10 cellular contexts compared by ENCODE assay signal in the genomic region with DNA sequence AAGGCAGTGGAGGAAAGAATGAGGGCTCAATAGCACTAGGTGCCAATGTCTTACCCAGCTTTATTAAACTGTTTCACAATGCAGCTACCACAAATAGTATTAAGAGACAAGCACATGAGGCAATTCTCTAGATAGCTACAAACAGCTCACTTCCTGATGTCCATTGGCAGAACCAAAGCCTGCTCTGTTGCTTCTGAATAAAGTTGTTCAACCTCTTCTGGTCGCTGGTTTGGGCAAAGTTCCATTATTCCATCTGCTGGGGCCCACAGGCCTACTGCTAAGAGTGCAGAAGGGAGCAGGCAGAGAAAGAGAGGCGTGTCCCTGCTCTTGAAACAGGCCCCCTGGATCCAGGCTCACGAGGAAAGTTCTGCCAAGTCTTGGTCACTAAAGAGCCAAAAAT.
DNase-seq lines count a peak whose midpoint lies in the region; ATAC-seq and TF ChIP-seq lines count a peak whose summit lies in the region.
"Had no signal": no experiment of that assay in that cellular context is flagged by ENCODE, and none has a peak within 500 bp of the region (broad histone marks: within the 10 kb centered on the region; RNA-seq: fewer than 3 reads in every experiment).

No MANE protein-coding gene starts in this region.

- intact Hi-C loops in IMR-90 (cut with micrococcal nuclease) (no loop called here), right lobe of liver (cut with DNase I) (no loop called here)

- no peak overlapping the region for H3K4me3 ChIP-seq in IMR-90 (ENCODE audit: insufficient read depth, low read depth, low read length)
- no peak overlapping the region for H3K4me3 ChIP-seq in right lobe of liver
- no peak overlapping the region for H3K4me3 ChIP-seq in thoracic aorta

- H3K79me1 ChIP-seq in IMR-90 (ENCODE audit: low read depth in 1 of 2, low read length in 2 of 2) = no peaks in the 10 kb centered on the region; a peak in 1 of 4 replicates

- peak overlapping the region; percentile 62 for H3K4ac ChIP-seq in IMR-90 (ENCODE audit: low read depth, low read length)

- no peak overlapping the region for H4K5ac ChIP-seq in IMR-90 (ENCODE audit: low read depth, low read length)

- no peak overlapping the region; the same call in 1 of the 2 replicates for H3K23ac ChIP-seq in IMR-90 (ENCODE audit: low read depth, low read length)

- no peak for TF ChIP-seq RAD21 in IMR-90 (IDR thresholded peaks at IDR 0.05; ENCODE audit: low read length)

- H3K4me1 ChIP-seq in IMR-90 (ENCODE audit: control insufficient read depth, insufficient read depth, low read length) = peaks cover 12% of the 10 kb centered on the region
- no peaks in the 10 kb centered on the region for H3K4me1 ChIP-seq in right lobe of liver
- H3K4me1 ChIP-seq in thoracic aorta (ENCODE audit: control insufficient read depth in 1 of 2, low read depth in 2 of 2) = peaks cover 5 to 15% of the 10 kb centered on the region in 2 donors

- H3K18ac ChIP-seq in IMR-90 (ENCODE audit: low read depth, low read length) = 0 out of 2 replicates have a peak overlapping the region, but pooled peaks have one; percentile 4

- POLR2A ChIA-PET in IMR-90 (lab: Charles Lee; ENCODE audit: unreplicated experiment) = interaction anchor here (0.6 kb wide), 1 partner anchor 65 kb away, joined by 3 read pairs; no protein-coding TSS in a partner anchor

- peak overlapping the region; percentile 51; the same call in 1 of the 2 replicates for H4K91ac ChIP-seq in IMR-90 (ENCODE audit: insufficient read depth, low read depth, low read length)

- CTCF ChIA-PET in IMR-90 (lab: Yijun Ruan, JAX) = no interaction called here

- peak overlapping the region in 1 of 2 experiments; percentile 49; a peak in 1 of 4 replicates for H4K8ac ChIP-seq in IMR-90 (ENCODE audit: low read depth in 2 of 2, low read length in 2 of 2)

- H3K14ac ChIP-seq in IMR-90 (replicated peaks; ENCODE audit: low read depth, low read length) = peak overlapping the region; percentile 26; the same call in 1 of the 2 replicates

- DNase-seq in IMR-90 (peak; percentile 72), caudate nucleus (lab: John Stamatoyannopoulos, UW) (peak in 13 of 61 donors; percentile 3 to 39 (median 12)), right lobe of liver (no peak), thoracic aorta (ENCODE audit: low spot score) (no peak), NCI-H345 (lab: John Stamatoyannopoulos, UW) (no peak)
- no peak for DNase-seq in activated CD4-positive, alpha-beta T cell treated with anti-CD3 and anti-CD28 coated beads for 4 hours
- DNase-seq in stimulated activated CD4-positive, alpha-beta T cell treated with anti-CD3 and anti-CD28 coated beads, Interleukin-2, amount 100 ng/mL, for 48 hours = no peak
- DNase-seq: NCI-H1417, SK-N-SH had no signal

- peak overlapping the region; percentile 42 for H2BK5ac ChIP-seq in IMR-90 (ENCODE audit: low read depth, low read length, poor library complexity, severe bottlenecking)

- H3K27me3 ChIP-seq in IMR-90 (ENCODE audit: control insufficient read depth, insufficient read depth, low read length) (no peaks in the 10 kb centered on the region), right lobe of liver (no peaks in the 10 kb centered on the region), thoracic aorta (replicated peaks; ENCODE audit: insufficient read depth) (no peaks in the 10 kb centered on the region)

- H3K4me2 ChIP-seq in IMR-90 (ENCODE audit: low read depth, low read length) = no peak overlapping the region
- H3K4me2 ChIP-seq: SK-N-SH had no signal

- no TSS peak for BruUV-seq in IMR-90 (replicated peaks; lab: Mats Ljungman, UMichigan)

- peaks cover 6% of the 10 kb centered on the region; the same call in 1 of the 2 replicates for H3K9me1 ChIP-seq in IMR-90 (ENCODE audit: insufficient read depth, low read length)

- no peak for TF ChIP-seq CTCF in IMR-90 (conservative IDR thresholded peaks at IDR 0.05; ENCODE audit: low read depth, low read length)
- TF ChIP-seq CTCF in right lobe of liver (IDR thresholded peaks at IDR 0.05) = no peak
- no peak for TF ChIP-seq CTCF in thoracic aorta (IDR thresholded peaks at IDR 0.05)

- H3K9me3 ChIP-seq in IMR-90 (ENCODE audit: control insufficient read depth, insufficient read depth, low read length) (no peaks in the 10 kb centered on the region), right lobe of liver (no peaks in the 10 kb centered on the region), thoracic aorta (no peaks in the 10 kb centered on the region)
- H3K9me3 ChIP-seq: SK-N-SH had no signal

- peak overlapping the region; percentile 68 for H2BK120ac ChIP-seq in IMR-90 (ENCODE audit: low read depth, low read length)

- dilution Hi-C loops in IMR-90 (cut with HindIII; ENCODE audit: low sequenced_read_pairs, unreplicated experiment) = no loop called here

- H3K9ac ChIP-seq in IMR-90 (ENCODE audit: low read depth, low read length) = no peak overlapping the region
- H3K9ac ChIP-seq: SK-N-SH had no signal

- peak overlapping the region; percentile 49; the same call in 1 of the 2 replicates for H3K27ac ChIP-seq in IMR-90 (ENCODE audit: insufficient read depth, low read length)
- H3K27ac ChIP-seq in caudate nucleus (ENCODE audit: low read depth, low read length) = peak overlapping the region; percentile 45
- peak overlapping the region in 1 of 3 donors; percentile 9 for H3K27ac ChIP-seq in right lobe of liver
- peak overlapping the region; percentile 34 to 66 for H3K27ac ChIP-seq in thoracic aorta

- in situ Hi-C loops in IMR-90 (cut with MboI; ENCODE audit: low sequenced_read_pairs) = no loop called here

- H2AK5ac ChIP-seq in IMR-90 (ENCODE audit: low read depth, low read length) = peak overlapping the region; percentile 9; the same call in 1 of the 2 replicates

- no peaks in the 10 kb centered on the region for H4K20me1 ChIP-seq in IMR-90 (ENCODE audit: insufficient read depth, low read length)

- H3K56ac ChIP-seq in IMR-90 (ENCODE audit: extremely low read depth, insufficient read depth, low read length) = no peak overlapping the region

- peak overlapping the region; percentile 10; the same call in 1 of the 2 replicates for H2BK20ac ChIP-seq in IMR-90 (ENCODE audit: low read depth, low read length)

- H2BK15ac ChIP-seq in IMR-90 (ENCODE audit: low read depth, low read length) = 0 out of 3 replicates have a peak overlapping the region, but pooled peaks have one; percentile 2

- 100% methylated on average over 1 of the region's 3 CpGs; no CpG with 5 or more reads in 1 of the 2 experiments for WGBS in IMR-90 (ENCODE audit: extremely low coverage in 2 of 2, insufficient read length in 1 of 2), 2 experiments
- WGBS in right lobe of liver (ENCODE audit: insufficient coverage, low coverage, low lambda C conversion rate, missing lambda C conversion rate) = 56% methylated on average over 3 of the region's 3 CpGs

- H2AFZ ChIP-seq in IMR-90 (replicated peaks; ENCODE audit: low read length, poor library complexity) = peak overlapping the region; percentile 39

- H3K36me3 ChIP-seq in IMR-90 (ENCODE audit: control insufficient read depth, insufficient read depth, low read length) (no peaks in the 10 kb centered on the region), right lobe of liver (no peaks in the 10 kb centered on the region), thoracic aorta (no peaks in the 10 kb centered on the region)

- TF ChIP-seq POLR2A in IMR-90 (IDR thresholded peaks at IDR 0.05; ENCODE audit: low read depth, low read length) (no peak), right lobe of liver (IDR thresholded peaks at IDR 0.05) (no peak)

- ATAC-seq in IMR-90 (ENCODE audit: low read depth) (peak; percentile 47; the same call in 1 of the 2 replicates), right lobe of liver (peak; percentile 28 to 59 (median 38)), thoracic aorta (ENCODE audit: insufficient number of reproducible peaks, low FRiP score, low read depth) (peak; percentile 54), HG03432 (IDR thresholded peaks at IDR 0.05; ENCODE audit: unreplicated experiment) (no peak)

- H2AK9ac ChIP-seq in IMR-90 (replicated peaks; ENCODE audit: low read depth, low read length, poor library complexity) = no peak overlapping the region

TF ChIP-seq in IMR-90, 13 proteins besides CTCF, POLR2A, EP300 and RAD21:
- TF ChIP-seq, protein P1, sequence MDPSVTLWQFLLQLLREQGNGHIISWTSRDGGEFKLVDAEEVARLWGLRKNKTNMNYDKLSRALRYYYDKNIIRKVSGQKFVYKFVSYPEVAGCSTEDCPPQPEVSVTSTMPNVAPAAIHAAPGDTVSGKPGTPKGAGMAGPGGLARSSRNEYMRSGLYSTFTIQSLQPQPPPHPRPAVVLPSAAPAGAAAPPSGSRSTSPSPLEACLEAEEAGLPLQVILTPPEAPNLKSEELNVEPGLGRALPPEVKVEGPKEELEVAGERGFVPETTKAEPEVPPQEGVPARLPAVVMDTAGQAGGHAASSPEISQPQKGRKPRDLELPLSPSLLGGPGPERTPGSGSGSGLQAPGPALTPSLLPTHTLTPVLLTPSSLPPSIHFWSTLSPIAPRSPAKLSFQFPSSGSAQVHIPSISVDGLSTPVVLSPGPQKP (IDR thresholded peaks at IDR 0.05; ENCODE audit: borderline replicate concordance, low read depth, low read length) = no peak
- no peak for TF ChIP-seq MAFK (IDR thresholded peaks at IDR 0.05; ENCODE audit: low read depth, low read length)
- TF ChIP-seq, protein P2, sequence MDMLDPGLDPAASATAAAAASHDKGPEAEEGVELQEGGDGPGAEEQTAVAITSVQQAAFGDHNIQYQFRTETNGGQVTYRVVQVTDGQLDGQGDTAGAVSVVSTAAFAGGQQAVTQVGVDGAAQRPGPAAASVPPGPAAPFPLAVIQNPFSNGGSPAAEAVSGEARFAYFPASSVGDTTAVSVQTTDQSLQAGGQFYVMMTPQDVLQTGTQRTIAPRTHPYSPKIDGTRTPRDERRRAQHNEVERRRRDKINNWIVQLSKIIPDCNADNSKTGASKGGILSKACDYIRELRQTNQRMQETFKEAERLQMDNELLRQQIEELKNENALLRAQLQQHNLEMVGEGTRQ (IDR thresholded peaks at IDR 0.05; ENCODE audit: low read depth, low read length) = no peak
- TF ChIP-seq CHD1 (IDR thresholded peaks at IDR 0.05; ENCODE audit: low read depth, low read length) = no peak
- TF ChIP-seq BHLHE40 (IDR thresholded peaks at IDR 0.05; ENCODE audit: low read depth, low read length) = no peak
- peak; percentile 65 for TF ChIP-seq CEBPB (IDR thresholded peaks at IDR 0.05; ENCODE audit: low read depth, low read length)
